ENCODE assay signal across 13 cellular contexts in genomic region chr13:98252931-98253470, GRCh38.
A peak's percentile ranks its signal among the peaks of the same experiment; 100 is the strongest.
DNase-seq lines count a peak whose midpoint lies in the region; ATAC-seq and TF ChIP-seq lines count a peak whose summit lies in the region.
"Had no signal": no experiment of that assay in that cellular context is flagged by ENCODE, and none has a peak within 500 bp of the region (broad histone marks: within the 10 kb centered on the region; RNA-seq: fewer than 3 reads in every experiment).

No MANE protein-coding gene starts in this region.

- in situ Hi-C loops in transverse colon (cut with MboI; ENCODE audit: low pct_ligation_motif_present in 1 of 4, low pct_unique_long_range_greater_than_20kb in 1 of 4, low sequenced_read_pairs in 3 of 4): no loop called here

- DNase-seq in body of pancreas (no peak), kidney glomerular epithelial cell (lab: John Stamatoyannopoulos, UW) (peak; percentile 83), transverse colon (no peak)
- DNase-seq in stimulated activated CD4-positive, alpha-beta T cell treated with anti-CD3 and anti-CD28 coated beads, Interleukin-12 subunit alpha, Interleukin-12 subunit beta, amount 100 ng/mL, for 4 hours: no peak
- DNase-seq: activated T-cell treated with anti-CD3 and anti-CD28 coated beads for 4 hours; immature natural killer cell; KG1; NCI-H524 treated with DMSO at 0.1 percent for 48 hours; stimulated activated naive CD4-positive, alpha-beta T cell had no signal

- H3K4me3 ChIP-seq in HEK293 (ENCODE audit: low read depth, low read length): no peak overlapping the region
- H3K4me3 ChIP-seq in body of pancreas: no peak overlapping the region
- H3K4me3 ChIP-seq in transverse colon: no peak overlapping the region
- H3K4me3 ChIP-seq: skin epidermis had no signal

- H3K36me3 ChIP-seq in HEK293 (ENCODE audit: control insufficient read depth in 2 of 2, insufficient read depth in 1 of 2, low read length in 2 of 2) (no peaks in the 10 kb centered on the region), body of pancreas (replicated peaks in 1 of 2; ENCODE audit: insufficient read depth in 1 of 2, low read depth in 2 of 2) (no peaks in the 10 kb centered on the region), transverse colon (no peaks in the 10 kb centered on the region)

- POLR2A ChIA-PET in HEK293 (lab: Yijun Ruan, JAX): no interaction called here

- ATAC-seq in body of pancreas: no peak
- ATAC-seq in HG02885 (IDR thresholded peaks at IDR 0.05; ENCODE audit: poor library complexity, unreplicated experiment): no peak
- ATAC-seq in activated CD4-positive, CD25-positive, alpha-beta regulatory T cell treated with anti-CD3 and anti-CD28 coated beads, Interleukin-2, amount 50 U/mL, for 24 hours: no peak

- H3K4me1 ChIP-seq in HEK293 (ENCODE audit: control insufficient read depth, insufficient read depth, low read length) (peaks cover 5% of the 10 kb centered on the region; the same call in 1 of the 2 replicates), body of pancreas (peaks cover 16% of the 10 kb centered on the region), transverse colon (peaks cover 0 to 11% (median 0%) of the 10 kb centered on the region in 4 donors)

- TF ChIP-seq EP300 in transverse colon (IDR thresholded peaks at IDR 0.05; ENCODE audit: low read depth): no peak

- TF ChIP-seq CTCF in HEK293 (tag by site-specific recombination; IDR thresholded peaks at IDR 0.05) (no peak), body of pancreas (IDR thresholded peaks at IDR 0.05) (no peak), transverse colon (IDR thresholded peaks at IDR 0.05) (no peak)

- no peak for TF ChIP-seq POLR2A in body of pancreas (IDR thresholded peaks at IDR 0.05)
- no peak for TF ChIP-seq POLR2A in transverse colon (IDR thresholded peaks at IDR 0.05)

- H3K27ac ChIP-seq in HEK293 (ENCODE audit: extremely low read depth, low read depth, low read length) (no peak overlapping the region), body of pancreas (peak overlapping the region in 3 of 4 donors; percentile 21 to 50 (median 45)), transverse colon (peak overlapping the region; percentile 8 to 49 (median 38))

- intact Hi-C loops in body of pancreas (cut with DNase I) (no loop called here), transverse colon (cut with DNase I; ENCODE audit: low total_unique reads) (no loop called here)

- no peaks in the 10 kb centered on the region for H3K27me3 ChIP-seq in body of pancreas
- no peaks in the 10 kb centered on the region for H3K27me3 ChIP-seq in transverse colon

- CTCF ChIA-PET in HEK293 (lab: Yijun Ruan, JAX): no interaction called here

- H3K9me3 ChIP-seq in HEK293 (ENCODE audit: control insufficient read depth, insufficient read depth, low read depth, low read length) (no peaks in the 10 kb centered on the region), body of pancreas (no peaks in the 10 kb centered on the region), transverse colon (no peaks in the 10 kb centered on the region)

- 59 to 78% methylated on average over 7 of the region's 7 CpGs for WGBS in body of pancreas, 2 donors
- whole genome bisulfite sequencing in transverse colon (ENCODE audit: low coverage in 1 of 2), 2 donors: 55% methylated on average over 5 to 7 of the region's 7 CpGs

TF ChIP-seq in HEK293, 187 proteins besides CTCF, POLR2A, EP300 and RAD21 (continues in another document):
- no peak for TF ChIP-seq KLF7 (tag by site-specific recombination; IDR thresholded peaks at IDR 0.05; ENCODE audit: borderline replicate concordance)
- TF ChIP-seq ZNF350 (tag by site-specific recombination; IDR thresholded peaks at IDR 0.05): no peak
- no peak for TF ChIP-seq INSM2 (tag by site-specific recombination; IDR thresholded peaks at IDR 0.05)
- TF ChIP-seq ZNF704 (tag by site-specific recombination; IDR thresholded peaks at IDR 0.05): no peak
- no peak for TF ChIP-seq AEBP2 (tag by site-specific recombination; IDR thresholded peaks at IDR 0.05; ENCODE audit: borderline replicate concordance)
- TF ChIP-seq ZNF248 (tag by site-specific recombination; IDR thresholded peaks at IDR 0.05): no peak
- TF ChIP-seq ZNF785 (tag by site-specific recombination; IDR thresholded peaks at IDR 0.05): no peak
- no peak for TF ChIP-seq ZBTB10 (tag by site-specific recombination; IDR thresholded peaks at IDR 0.05)
- no peak for TF ChIP-seq ZNF623 (tag by site-specific recombination; IDR thresholded peaks at IDR 0.05)
- no peak for TF ChIP-seq ZNF274 (IDR thresholded peaks at IDR 0.05; ENCODE audit: low read length)
- TF ChIP-seq ZNF274 (tag by site-specific recombination; IDR thresholded peaks at IDR 0.05; ENCODE audit: borderline replicate concordance): no peak
- TF ChIP-seq ZNF501 (tag by site-specific recombination; IDR thresholded peaks at IDR 0.05): no peak
- TF ChIP-seq ZNF121 (tag by site-specific recombination; IDR thresholded peaks at IDR 0.05): no peak
- TF ChIP-seq ZNF660 (tag by site-specific recombination; IDR thresholded peaks at IDR 0.05): no peak
- no peak for TF ChIP-seq ZBTB21 (tag by site-specific recombination; IDR thresholded peaks at IDR 0.05)
- no peak for TF ChIP-seq ZNF585B (tag by site-specific recombination; IDR thresholded peaks at IDR 0.05)
- TF ChIP-seq ZNF549 (tag by site-specific recombination; IDR thresholded peaks at IDR 0.05): no peak
- no peak for TF ChIP-seq ZNF23 (tag by site-specific recombination; IDR thresholded peaks at IDR 0.05; ENCODE audit: borderline replicate concordance)
- no peak for TF ChIP-seq ZBTB17 (tag by site-specific recombination; IDR thresholded peaks at IDR 0.05)
- no peak for TF ChIP-seq HOXC10 (CRISPR knock-in tag; IDR thresholded peaks at IDR 0.05)
- no peak for TF ChIP-seq KLF10 (tag by site-specific recombination; IDR thresholded peaks at IDR 0.05)
- 0 out of 2 replicates have a peak, but pooled peaks have one; percentile 29 for TF ChIP-seq ZEB2 (tag by site-specific recombination; IDR thresholded peaks at IDR 0.05)
- TF ChIP-seq ZNF658 (tag by site-specific recombination; IDR thresholded peaks at IDR 0.05): no peak
- TF ChIP-seq ZNF366 (tag by site-specific recombination; conservative IDR thresholded peaks at IDR 0.05): 0 out of 2 replicates have a peak, but pooled peaks have one; percentile 22
